In the genomic region with DNA sequence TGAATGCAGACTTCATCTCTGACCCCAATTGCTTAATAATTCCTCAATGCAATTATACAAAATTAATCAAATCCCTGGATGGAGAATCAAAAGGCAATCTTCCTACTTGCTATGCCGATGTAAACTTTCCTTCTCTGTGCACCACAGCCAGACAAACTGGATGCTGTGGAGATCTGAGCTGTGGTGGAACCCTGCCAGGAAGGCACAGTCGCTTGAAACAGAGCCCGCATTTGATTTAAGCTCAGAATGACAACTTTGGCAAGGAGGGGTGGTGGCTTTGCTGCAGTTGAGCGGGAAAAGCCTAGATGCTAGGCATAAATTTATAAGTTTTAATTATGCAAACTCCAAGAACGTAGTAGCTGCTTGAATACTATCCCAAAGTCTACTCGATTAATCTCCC, we compare ENCODE assay signal across 24 cellular contexts.
A peak's percentile ranks its signal among the peaks of the same experiment; 100 is the strongest.
DNase-seq lines count a peak whose midpoint lies in the region; TF ChIP-seq lines count a peak whose summit lies in the region.
"Had no signal": no experiment of that assay in that cellular context is flagged by ENCODE, and none has a peak within 500 bp of the region (broad histone marks: within the 10 kb centered on the region; RNA-seq: fewer than 3 reads in every experiment).

No MANE protein-coding gene starts in this region.

- no peaks in the 10 kb centered on the region for H3K4me1 Mint-ChIP-seq in MCF 10A (ENCODE audit: insufficient read depth, unreplicated experiment)
- no peaks in the 10 kb centered on the region for H3K4me1 Mint-ChIP-seq in activated naive CD4-positive, alpha-beta T cell treated with anti-CD3 and anti-CD28 coated beads, Interleukin-2, amount 10 ng/mL, durations not matched to agents 7 days and 5 days
- H3K4me1 Mint-ChIP-seq: GM23338, neural crest cell had no signal

- no peaks in the 10 kb centered on the region for H3K27me3 Mint-ChIP-seq in MCF 10A (ENCODE audit: insufficient read depth, unreplicated experiment)
- H3K27me3 Mint-ChIP-seq in activated naive CD4-positive, alpha-beta T cell treated with anti-CD3 and anti-CD28 coated beads, Interleukin-2, amount 10 ng/mL, durations not matched to agents 7 days and 5 days, result peaks cover under 1% of the 10 kb centered on the region

- H3K4me1 ChIP-seq in adrenal gland (replicated peaks in 1 of 2) (peaks cover 0 to 21% of the 10 kb centered on the region in 2 donors), right atrium auricular region (peaks cover 0 to 28% of the 10 kb centered on the region in 2 donors), SJCRH30 (peaks cover 4% of the 10 kb centered on the region; the same call in 1 of the 2 replicates)
- H3K4me1 ChIP-seq: Peyer's patch had no signal

- intact Hi-C loops in adrenal gland (cut with DNase I) (no loop called here), MCF 10A (cut with micrococcal nuclease) (no loop called here)

- no TSS peak for BruUV-seq in MCF 10A (replicated peaks; lab: Mats Ljungman, UMichigan)

- no peak overlapping the region for H3K27ac Mint-ChIP-seq in MCF 10A (ENCODE audit: low read depth, unreplicated experiment)
- H3K27ac Mint-ChIP-seq in activated naive CD4-positive, alpha-beta T cell treated with anti-CD3 and anti-CD28 coated beads, Interleukin-2, amount 10 ng/mL, durations not matched to agents 7 days and 5 days, result no peak overlapping the region
- H3K27ac Mint-ChIP-seq: GM23338; T-helper 2 cell treated with Interferon-gamma antibody and Interleukin-4, amounts not matched to agents 5 μg/mL and 100 μg/mL, for 36 hours had no signal

- no peak for TF ChIP-seq POLR2A in adrenal gland (IDR thresholded peaks at IDR 0.05)

- TF ChIP-seq CTCF in adrenal gland (IDR thresholded peaks at IDR 0.05) (no peak), right atrium auricular region (IDR thresholded peaks at IDR 0.05) (no peak), MCF 10A (IDR thresholded peaks at IDR 0.05; ENCODE audit: unreplicated experiment) (no peak)

- no peak overlapping the region for H3K4me3 Mint-ChIP-seq in MCF 10A (ENCODE audit: unreplicated experiment)
- H3K4me3 Mint-ChIP-seq in activated naive CD4-positive, alpha-beta T cell treated with anti-CD3 and anti-CD28 coated beads, Interleukin-2, amount 10 ng/mL, durations not matched to agents 7 days and 5 days, result no peak overlapping the region
- H3K4me3 Mint-ChIP-seq: GM23338; neural crest cell; T-helper 2 cell treated with Interferon-gamma antibody and Interleukin-4, amounts not matched to agents 5 μg/mL and 100 μg/mL, for 36 hours had no signal

- H3K27ac ChIP-seq in adrenal gland (peak overlapping the region in 1 of 5 donors; percentile 20), right atrium auricular region (peak overlapping the region; percentile 2 to 8), SJCRH30 (no peak overlapping the region)
- H3K27ac ChIP-seq: C4-2B, Peyer's patch, vagina, WERI-Rb-1 had no signal

- H3K27me3 ChIP-seq in adrenal gland (no peaks in the 10 kb centered on the region), right atrium auricular region (no peaks in the 10 kb centered on the region), SJCRH30 (no peaks in the 10 kb centered on the region)
- H3K27me3 ChIP-seq: gastroesophageal sphincter, Peyer's patch, vagina had no signal

- 14 to 28% (median 21%) methylated on average over 4 to 6 of the region's 6 CpGs for WGBS in adrenal gland, 4 donors

- H3K36me3 Mint-ChIP-seq in MCF 10A (ENCODE audit: insufficient read depth, unreplicated experiment), result no peaks in the 10 kb centered on the region
- H3K36me3 Mint-ChIP-seq in activated naive CD4-positive, alpha-beta T cell treated with anti-CD3 and anti-CD28 coated beads, Interleukin-2, amount 10 ng/mL, durations not matched to agents 7 days and 5 days, result no peaks in the 10 kb centered on the region

- CTCF ChIA-PET in MCF 10A (lab: Yijun Ruan, JAX), result no interaction called here
- CTCF ChIA-PET in activated naive CD4-positive, alpha-beta T cell treated with anti-CD3 and anti-CD28 coated beads, Interleukin-2, amount 10 ng/mL, durations not matched to agents 7 days and 5 days (lab: Charles Lee), result no interaction called here

- POLR2A ChIA-PET in MCF 10A (lab: Yijun Ruan, JAX), result no interaction called here

- H3K36me3 ChIP-seq in adrenal gland (replicated peaks in 1 of 2) (no peaks in the 10 kb centered on the region), right atrium auricular region (no peaks in the 10 kb centered on the region), SJCRH30 (no peaks in the 10 kb centered on the region)
- H3K36me3 ChIP-seq: gastroesophageal sphincter, Peyer's patch, vagina, WERI-Rb-1 had no signal

- DNase-seq in Ammon's horn (ENCODE audit: low spot score) (peak; percentile 75), adrenal gland (peak; percentile 27 to 83 (median 54)), right atrium auricular region (ENCODE audit: low spot score) (no peak), putamen (ENCODE audit: low spot score) (peak; percentile 63), MCF 10A (ENCODE audit: unreplicated experiment) (no peak), SJCRH30 (no peak)
- no peak for DNase-seq in effector CD8-positive, alpha-beta T cell (lab: John Stamatoyannopoulos, UW)
- DNase-seq in activated naive CD4-positive, alpha-beta T cell treated with anti-CD3 and anti-CD28 coated beads, Interleukin-2, amount 10 ng/mL, durations not matched to agents 7 days and 5 days, result no peak
- DNase-seq: ACHN; activated CD8-positive, alpha-beta memory T cell treated with anti-CD3 and anti-CD28 coated beads, Interleukin-2, amount 50 U/mL, for 4 hours; activated effector memory CD4-positive, alpha-beta T cell treated with anti-CD3 and anti-CD28 coated beads, Interleukin-2, amount 50 U/mL, for 16 hours; erythroblast; left colon; NCI-H187 treated with DMSO at 0.1 percent for 48 hours; Peyer's patch; stimulated activated CD4-positive, alpha-beta T cell treated with anti-CD3 and anti-CD28 coated beads, Interleukin-15, amount 100 ng/mL, for 24 hours; WERI-Rb-1 had no signal

- H3K9me3 Mint-ChIP-seq in MCF 10A (ENCODE audit: unreplicated experiment), result no peaks in the 10 kb centered on the region
- no peaks in the 10 kb centered on the region for H3K9me3 Mint-ChIP-seq in activated naive CD4-positive, alpha-beta T cell treated with anti-CD3 and anti-CD28 coated beads, Interleukin-2, amount 10 ng/mL, durations not matched to agents 7 days and 5 days
- H3K9me3 Mint-ChIP-seq: GM23338; neural crest cell; T-helper 2 cell treated with Interferon-gamma antibody and Interleukin-4, amounts not matched to agents 5 μg/mL and 100 μg/mL, for 36 hours had no signal

- H3K9me3 ChIP-seq in adrenal gland (replicated peaks in 1 of 3) (no peaks in the 10 kb centered on the region), right atrium auricular region (no peaks in the 10 kb centered on the region), SJCRH30 (replicated peaks) (no peaks in the 10 kb centered on the region)
- H3K9me3 ChIP-seq: gastroesophageal sphincter, Peyer's patch, vagina had no signal

- H3K4me3 ChIP-seq in adrenal gland (no peak overlapping the region), right atrium auricular region (no peak overlapping the region), SJCRH30 (no peak overlapping the region)
- H3K4me3 ChIP-seq: gastroesophageal sphincter, GM23338, K562, Peyer's patch, vagina had no signal

Comparison
In these comparisons a context has a peak if more than half of its experiments do, and no peak if none do; other contexts are left out.
1. DNase-seq: peak in Ammon's horn (single experiment), adrenal gland (7 of 7) and putamen (single experiment); none in right atrium auricular region (single experiment), MCF 10A (single experiment), effector CD8-positive, alpha-beta T cell (single experiment), SJCRH30 (0 of 2) and activated naive CD4-positive, alpha-beta T cell treated with anti-CD3 and anti-CD28 coated beads, Interleukin-2, amount 10 ng/mL, durations not matched to agents 7 days and 5 days (single experiment).